ENCODE assay signal across 14 cellular contexts in the genomic region with DNA sequence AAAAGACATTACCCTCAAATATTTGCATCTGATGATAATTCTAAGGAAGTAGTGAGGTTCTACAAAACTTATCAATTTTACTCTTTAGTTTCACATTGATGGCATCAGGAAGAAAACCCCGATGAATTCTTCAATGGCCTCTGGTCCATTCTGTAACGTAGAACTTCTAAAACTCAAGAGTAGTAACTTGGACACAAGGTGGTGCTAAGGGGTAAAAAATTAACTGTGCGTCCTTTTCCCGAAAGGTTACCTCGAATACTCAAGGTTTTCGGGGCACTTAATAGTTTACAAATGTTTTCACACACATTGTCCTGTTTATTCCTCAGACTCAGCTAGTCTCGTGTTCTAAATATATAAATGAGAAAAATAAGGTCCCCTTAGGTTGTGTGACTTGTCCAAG.
DNase-seq lines count a peak whose midpoint lies in the region; FAIRE-seq and TF ChIP-seq lines count a peak whose summit lies in the region.
"Had no signal": no experiment of that assay in that cellular context is flagged by ENCODE, and none has a peak within 500 bp of the region (broad histone marks: within the 10 kb centered on the region; RNA-seq: fewer than 3 reads in every experiment).

No MANE protein-coding gene starts in this region.

- H3K36me3 ChIP-seq in stomach: no peaks in the 10 kb centered on the region
- H3K36me3 ChIP-seq: right atrium auricular region had no signal

- H3K9me3 Mint-ChIP-seq in HFFc6: no peaks in the 10 kb centered on the region
- no peaks in the 10 kb centered on the region for H3K9me3 Mint-ChIP-seq in activated CD4-positive, alpha-beta T cell treated with anti-CD3 and anti-CD28 coated beads, Interleukin-2, amount 10 ng/mL, durations not matched to agents 24 days and 14 days

- H3K4me1 ChIP-seq in stomach: no peaks in the 10 kb centered on the region
- H3K4me1 ChIP-seq: right atrium auricular region had no signal

- H3K36me3 Mint-ChIP-seq in HFFc6 (ENCODE audit: low read depth): no peaks in the 10 kb centered on the region
- no peaks in the 10 kb centered on the region for H3K36me3 Mint-ChIP-seq in activated CD4-positive, alpha-beta T cell treated with anti-CD3 and anti-CD28 coated beads, Interleukin-2, amount 10 ng/mL, durations not matched to agents 24 days and 14 days (ENCODE audit: low read depth)
- H3K36me3 Mint-ChIP-seq: memory B cell had no signal

- H3K4me3 ChIP-seq in stomach: no peak overlapping the region
- H3K4me3 ChIP-seq: right atrium auricular region had no signal

- peaks cover 20% of the 10 kb centered on the region for H3K27me3 Mint-ChIP-seq in HFFc6 (ENCODE audit: insufficient read depth)
- no peaks in the 10 kb centered on the region for H3K27me3 Mint-ChIP-seq in activated CD4-positive, alpha-beta T cell treated with anti-CD3 and anti-CD28 coated beads, Interleukin-2, amount 10 ng/mL, durations not matched to agents 24 days and 14 days
- H3K27me3 Mint-ChIP-seq: memory B cell had no signal

- TF ChIP-seq CTCF in HFFc6 (IDR thresholded peaks at IDR 0.05) (peak; percentile 53), stomach (IDR thresholded peaks at IDR 0.05) (peak in 1 of 7 experiments; percentile 38)

- peaks cover 0 to 16% (median 0%) of the 10 kb centered on the region in 3 donors for H3K27me3 ChIP-seq in stomach
- H3K27me3 ChIP-seq: right atrium auricular region had no signal

- peak; percentile 60 for FAIRE-seq in islet of Langerhans (lab: Jason Lieb, UNC)

- H3K4me3 Mint-ChIP-seq in HFFc6: no peak overlapping the region
- H3K4me3 Mint-ChIP-seq in activated CD4-positive, alpha-beta T cell treated with anti-CD3 and anti-CD28 coated beads, Interleukin-2, amount 10 ng/mL, durations not matched to agents 24 days and 14 days: no peak overlapping the region
- H3K4me3 Mint-ChIP-seq: memory B cell, T-helper 17 cell had no signal

- H3K27ac Mint-ChIP-seq in HFFc6: no peak overlapping the region
- no peak overlapping the region for H3K27ac Mint-ChIP-seq in activated CD4-positive, alpha-beta T cell treated with anti-CD3 and anti-CD28 coated beads, Interleukin-2, amount 10 ng/mL, durations not matched to agents 24 days and 14 days
- H3K27ac Mint-ChIP-seq: memory B cell, T-helper 17 cell had no signal

- TF ChIP-seq EP300 in stomach (IDR thresholded peaks at IDR 0.05): no peak

- peak; percentile 63 for DNase-seq in DMS53 (lab: John Stamatoyannopoulos, UW)
- no peak for DNase-seq in HFFc6
- peak; percentile 14 for DNase-seq in RPMI8226
- no peak for DNase-seq in activated CD4-positive, alpha-beta T cell treated with anti-CD3 and anti-CD28 coated beads, Interleukin-2, amount 10 ng/mL, durations not matched to agents 24 days and 14 days
- DNase-seq in stomach: no peak
- no peak for DNase-seq in activated CD4-positive, alpha-beta T cell treated with anti-CD3 and anti-CD28 coated beads, Interleukin-2, amount 50 U/mL, for 1 hour
- no peak for DNase-seq in activated CD8-positive, alpha-beta memory T cell treated with anti-CD3 and anti-CD28 coated beads, Interleukin-2, amount 50 U/mL, for 4 hours
- DNase-seq: caudate nucleus, foreskin melanocyte, T-helper 17 cell had no signal

- WGBS in stomach, 5 donors: 38 to 54% (median 49%) methylated on average over 7 of the region's 7 CpGs

- no peaks in the 10 kb centered on the region for H3K9me3 ChIP-seq in stomach
- H3K9me3 ChIP-seq: right atrium auricular region had no signal

- no peak for TF ChIP-seq POLR2A in stomach (IDR thresholded peaks at IDR 0.05)

- H3K4me1 Mint-ChIP-seq in HFFc6 (ENCODE audit: low read depth): no peaks in the 10 kb centered on the region
- H3K4me1 Mint-ChIP-seq in activated CD4-positive, alpha-beta T cell treated with anti-CD3 and anti-CD28 coated beads, Interleukin-2, amount 10 ng/mL, durations not matched to agents 24 days and 14 days: no peaks in the 10 kb centered on the region
- H3K4me1 Mint-ChIP-seq: memory B cell, T-helper 17 cell had no signal

- no peak overlapping the region for H3K27ac ChIP-seq in stomach
- H3K27ac ChIP-seq: HL-60, right atrium auricular region had no signal

- intact Hi-C loops in activated CD4-positive, alpha-beta T cell treated with anti-CD3 and anti-CD28 coated beads, Interleukin-2, amount 10 ng/mL, durations not matched to agents 24 days and 14 days (cut with micrococcal nuclease): no loop called here
- intact Hi-C loops in stomach (cut with DNase I; ENCODE audit: low total_unique reads): loop anchor here (5.0 kb wide), 1 partner anchor 312 kb away; no protein-coding TSS in a partner anchor

Comparison
In these comparisons a context has a peak if more than half of its experiments do, and no peak if none do; other contexts are left out.
1. DNase-seq: peak in DMS53 (single experiment) and RPMI8226 (single experiment); none in HFFc6 (single experiment), activated CD4-positive, alpha-beta T cell treated with anti-CD3 and anti-CD28 coated beads, Interleukin-2, amount 10 ng/mL, durations not matched to agents 24 days and 14 days (single experiment), stomach (single experiment), activated CD4-positive, alpha-beta T cell treated with anti-CD3 and anti-CD28 coated beads, Interleukin-2, amount 50 U/mL, for 1 hour (single experiment) and activated CD8-positive, alpha-beta memory T cell treated with anti-CD3 and anti-CD28 coated beads, Interleukin-2, amount 50 U/mL, for 4 hours (single experiment).